ENCODE assay signal across 9 cellular contexts in the genomic region with DNA sequence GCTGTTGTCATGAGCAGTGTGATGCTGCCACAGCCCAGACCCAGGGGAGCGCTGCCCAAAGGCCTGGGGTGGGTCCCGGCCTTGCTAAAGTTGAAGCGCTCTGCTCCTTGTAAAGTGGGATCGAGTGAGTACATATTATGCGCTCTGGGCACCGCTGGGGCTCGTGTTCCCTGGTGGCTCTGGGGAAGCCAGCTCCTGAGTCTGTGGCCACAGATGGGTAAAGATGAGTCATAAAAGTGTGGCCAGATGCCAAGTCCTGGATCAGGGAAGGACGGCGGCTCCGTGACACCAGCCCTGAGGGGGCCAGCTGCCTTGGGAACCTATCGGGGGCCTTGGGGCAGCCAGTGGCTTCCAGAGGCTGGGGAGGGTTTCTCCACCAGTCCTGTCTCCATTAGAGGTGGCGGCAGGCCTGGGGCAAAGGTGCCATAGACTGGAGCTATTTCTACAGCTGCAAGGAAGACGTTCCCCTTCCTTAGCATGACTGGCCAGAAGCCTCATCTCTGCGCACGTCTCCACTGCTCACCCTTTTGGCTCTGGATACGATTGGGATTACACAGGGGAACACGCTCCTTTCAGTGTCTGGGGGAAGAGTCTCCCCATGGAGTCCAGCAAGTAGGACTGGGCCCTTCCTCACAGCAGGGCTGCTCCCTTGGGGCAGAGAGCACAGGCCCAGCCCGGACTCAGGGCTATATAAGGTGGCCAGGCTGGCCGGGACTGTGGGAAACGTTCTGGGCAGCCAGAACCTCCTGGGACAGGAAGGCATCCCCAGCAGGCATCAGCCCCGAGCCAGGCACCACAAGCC. TPM values are rescaled to one million over a fixed set of nuclear protein-coding genes. Genes with fewer than 3 reads are reported as not detected.
A peak's percentile ranks its signal among the peaks of the same experiment; 100 is the strongest.
DNase-seq lines count a peak whose midpoint lies in the region; ATAC-seq, FAIRE-seq and TF ChIP-seq lines count a peak whose summit lies in the region.
"Had no signal": no experiment of that assay in that cellular context is flagged by ENCODE, and none has a peak within 500 bp of the region (broad histone marks: within the 10 kb centered on the region; RNA-seq: fewer than 3 reads in every experiment).

No MANE protein-coding gene starts in this region.

- H3K4me1 Mint-ChIP-seq in CD4-positive, alpha-beta T cell (ENCODE audit: low read depth): no peaks in the 10 kb centered on the region

- no peak for TF ChIP-seq CTCF in CD4-positive, alpha-beta T cell (IDR thresholded peaks at IDR 0.05)

- no peaks in the 10 kb centered on the region for H3K9me3 ChIP-seq in CD4-positive, alpha-beta T cell (ENCODE audit: control insufficient read depth, low read length)

- no peaks in the 10 kb centered on the region for H3K27me3 Mint-ChIP-seq in CD4-positive, alpha-beta T cell

- POLR2A ChIA-PET in CD4-positive, alpha-beta T cell (lab: Charles Lee): no interaction called here

- peaks cover 12% of the 10 kb centered on the region for H3K36me3 Mint-ChIP-seq in CD4-positive, alpha-beta T cell (ENCODE audit: low read depth)

- H3K9me3 Mint-ChIP-seq in CD4-positive, alpha-beta T cell: no peaks in the 10 kb centered on the region

- FAIRE-seq in GM19239 (lab: Jason Lieb, UNC): no peak
- FAIRE-seq: TTC549 had no signal

- ATAC-seq in Right ventricle myocardium inferior: peak; percentile 11
- no peak for ATAC-seq in HG03457 (IDR thresholded peaks at IDR 0.05; ENCODE audit: unreplicated experiment)
- no peak for ATAC-seq in CD4-positive, alpha-beta T cell (ENCODE audit: poor library complexity)

- no peak overlapping the region for H3K27ac Mint-ChIP-seq in CD4-positive, alpha-beta T cell

- intact Hi-C loops in Right ventricle myocardium inferior (cut with DNase I) (no loop called here), cardiac septum (cut with DNase I) (no loop called here)
- intact Hi-C loops in CD4-positive, alpha-beta T cell (cut with DNase I, micrococcal nuclease): no loop called here

- CTCF ChIA-PET in CD4-positive, alpha-beta T cell (lab: Charles Lee): no interaction called here

- DNase-seq in Right ventricle myocardium inferior (ENCODE audit: missing footprints) (peak; percentile 69), cardiac septum (ENCODE audit: low spot score) (no peak), inferior parietal cortex (ENCODE audit: extremely low spot score) (peak; percentile 40), GF-D8 (lab: John Stamatoyannopoulos, UW) (no peak), GM19239 (ENCODE audit: insufficient read length, low spot score) (no peak)
- DNase-seq in CD4-positive, alpha-beta T cell: no peak

- H3K27ac ChIP-seq in angular gyrus (ENCODE audit: low read depth, low read length): peak overlapping the region; percentile 39
- no peak overlapping the region for H3K27ac ChIP-seq in CD4-positive, alpha-beta T cell (ENCODE audit: low read depth, low read length)

- no peaks in the 10 kb centered on the region for H3K27me3 ChIP-seq in CD4-positive, alpha-beta T cell (ENCODE audit: control insufficient read depth, insufficient read depth, low read length)

- H3K4me3 Mint-ChIP-seq in CD4-positive, alpha-beta T cell: no peak overlapping the region

RNA-seq across cellular contexts. Expression of gene ITIH4, which starts 1.2 kb away (rescaled TPM):
- 5.0 TPM for total RNA-seq in Right ventricle myocardium inferior
- 3.2 TPM for total RNA-seq in cardiac septum
- total RNA-seq in CD4-positive, alpha-beta T cell: 10 to 100 TPM; 35.8 to 40.4 TPM

RNA-seq across cellular contexts. Expression of gene MUSTN1, which starts 3.1 kb away (rescaled TPM):
- 26.5 TPM for total RNA-seq in Right ventricle myocardium inferior
- total RNA-seq in cardiac septum: 15.9 TPM
- 10 to 100 TPM; 10.7 to 11.3 TPM for total RNA-seq in CD4-positive, alpha-beta T cell

RNA-seq across cellular contexts. Expression of gene ITIH3, which starts 37.1 kb away (rescaled TPM):
- total RNA-seq in Right ventricle myocardium inferior (0.43 TPM), cardiac septum (0.78 TPM)
- total RNA-seq in CD4-positive, alpha-beta T cell: not detected

RNA-seq across cellular contexts. Expression of gene ITIH1, which starts 54.3 kb away (rescaled TPM):
- total RNA-seq in Right ventricle myocardium inferior: not detected
- total RNA-seq in cardiac septum: 0.35 TPM
- total RNA-seq in CD4-positive, alpha-beta T cell: not detected

Comparison
In these comparisons a context has a peak if more than half of its experiments do, and no peak if none do; other contexts are left out.
1. DNase-seq: peak in Right ventricle myocardium inferior (single experiment) and inferior parietal cortex (single experiment); none in cardiac septum (single experiment), GF-D8 (single experiment), GM19239 (single experiment) and CD4-positive, alpha-beta T cell (0 of 10).